29 cellular contexts compared by ENCODE assay signal in genomic region chr7:51647486-51647885, GRCh38.
A peak's percentile ranks its signal among the peaks of the same experiment; 100 is the strongest.
DNase-seq lines count a peak whose midpoint lies in the region; FAIRE-seq and TF ChIP-seq lines count a peak whose summit lies in the region.
"Had no signal": no experiment of that assay in that cellular context is flagged by ENCODE, and none has a peak within 500 bp of the region (broad histone marks: within the 10 kb centered on the region; RNA-seq: fewer than 3 reads in every experiment).

No MANE protein-coding gene starts in this region.

- H3K27ac ChIP-seq in HEK293 (ENCODE audit: extremely low read depth, low read depth, low read length): no peak overlapping the region; the same call in 1 of the 2 replicates
- H3K27ac ChIP-seq in astrocyte (ENCODE audit: low read depth, low read length): peak overlapping the region; percentile 8
- H3K27ac ChIP-seq in smooth muscle cell (ENCODE audit: low read depth): peak overlapping the region; percentile 82
- H3K27ac ChIP-seq: BLaER1, lower lobe of right lung, pancreas, uterus had no signal

- H3K36me3 Mint-ChIP-seq in astrocyte (ENCODE audit: low read depth, unreplicated experiment): no peaks in the 10 kb centered on the region
- H3K36me3 Mint-ChIP-seq: activated naive CD4-positive, alpha-beta T cell treated with anti-CD3 and anti-CD28 coated beads, Interleukin-2, amount 50 U/mL, for 24 hours; natural killer cell treated with Interleukin-12 subunit alpha and Interleukin-12 subunit beta and Interleukin-15 and Interleukin-18, amount 100 ng/mL, for 72 hours had no signal

- H3K9me3 ChIP-seq in HEK293 (ENCODE audit: control insufficient read depth, insufficient read depth, low read depth, low read length): no peaks in the 10 kb centered on the region
- no peaks in the 10 kb centered on the region for H3K9me3 ChIP-seq in astrocyte (ENCODE audit: insufficient read depth, low read depth, low read length)
- no peaks in the 10 kb centered on the region for H3K9me3 ChIP-seq in smooth muscle cell (replicated peaks; ENCODE audit: low read depth)
- H3K9me3 ChIP-seq: BLaER1, lower lobe of right lung, mucosa of descending colon, pancreas, uterus had no signal

- H3K4me3 Mint-ChIP-seq in astrocyte (ENCODE audit: unreplicated experiment): no peak overlapping the region
- H3K4me3 Mint-ChIP-seq: activated naive CD4-positive, alpha-beta T cell treated with anti-CD3 and anti-CD28 coated beads, Interleukin-2, amount 50 U/mL, for 24 hours; effector memory CD8-positive, alpha-beta T cell; natural killer cell treated with Interleukin-12 subunit alpha and Interleukin-12 subunit beta and Interleukin-15 and Interleukin-18, amount 100 ng/mL, for 72 hours had no signal

- no peaks in the 10 kb centered on the region for H3K27me3 ChIP-seq in astrocyte (ENCODE audit: insufficient read depth, low read length)
- H3K27me3 ChIP-seq in smooth muscle cell (ENCODE audit: low read depth): no peaks in the 10 kb centered on the region
- H3K27me3 ChIP-seq: BLaER1, pancreas, uterus had no signal

- H3K79me2 ChIP-seq in astrocyte (ENCODE audit: insufficient read depth, low read length) (no peaks in the 10 kb centered on the region), smooth muscle cell (ENCODE audit: low read depth) (no peaks in the 10 kb centered on the region)

- H3K4me2 ChIP-seq in astrocyte (ENCODE audit: low read length) (peak overlapping the region; percentile 78), smooth muscle cell (peak overlapping the region; percentile 53)
- H3K4me2 ChIP-seq: BLaER1 had no signal

- CTCF ChIA-PET in HEK293 (lab: Yijun Ruan, JAX): interaction anchor here (1.4 kb wide), 1 partner anchor 9 kb away, joined by 5 read pairs; no protein-coding TSS in a partner anchor

- peaks cover 9% of the 10 kb centered on the region for H3K9me3 Mint-ChIP-seq in astrocyte (ENCODE audit: unreplicated experiment)
- H3K9me3 Mint-ChIP-seq: activated naive CD4-positive, alpha-beta T cell treated with anti-CD3 and anti-CD28 coated beads, Interleukin-2, amount 50 U/mL, for 24 hours had no signal

- WGBS in smooth muscle cell (ENCODE audit: low lambda C conversion rate): 49% methylated on average over 5 of the region's 5 CpGs

- H3K4me1 ChIP-seq in HEK293 (ENCODE audit: control insufficient read depth, insufficient read depth, low read length) (peaks cover 15% of the 10 kb centered on the region), astrocyte (ENCODE audit: insufficient read depth, low read length) (peaks cover 19% of the 10 kb centered on the region), smooth muscle cell (ENCODE audit: low read depth) (no peaks in the 10 kb centered on the region)
- H3K4me1 ChIP-seq: BLaER1, lower lobe of right lung, pancreas, uterus had no signal

- peak overlapping the region; percentile 34 for H3K9ac ChIP-seq in astrocyte (ENCODE audit: low read length)
- H3K9ac ChIP-seq in smooth muscle cell (ENCODE audit: low read depth): peak overlapping the region; percentile 19
- H3K9ac ChIP-seq: BLaER1 had no signal

- no peak for FAIRE-seq in astrocyte (lab: Jason Lieb, UNC)
- FAIRE-seq: GM12891, H54, pancreas, small intestine had no signal

- no peak for DNase-seq in astrocyte (ENCODE audit: low read depth)
- peak; percentile 53 for DNase-seq in islet precursor cell
- no peak for DNase-seq in smooth muscle cell (lab: John Stamatoyannopoulos, UW; ENCODE audit: unreplicated experiment)
- DNase-seq in midbrain (lab: John Stamatoyannopoulos, UW): no peak
- no peak for DNase-seq in HK-2 (ENCODE audit: unreplicated experiment)
- DNase-seq in HPDE6-E6E7 (ENCODE audit: extremely low spot score): no peak
- DNase-seq: activated CD4-positive, alpha-beta T cell treated with anti-CD3 and anti-CD28 coated beads for 4 hours; activated CD8-positive, alpha-beta memory T cell treated with anti-CD3 and anti-CD28 coated beads for 24 hours; activated T-cell treated with anti-CD3 and anti-CD28 coated beads for 4 hours; cortex of kidney; effector memory CD8-positive, alpha-beta T cell; erythroblast; KG1; lower lobe of right lung; NCI-H1105; NCI-H1930; SHP77 treated with DMSO at 0.1 percent for 48 hours; stimulated activated naive CD8-positive, alpha-beta T cell treated with anti-CD3 and anti-CD28 coated beads, Interleukin-15, Interleukin-2, amounts not matched to agents 100 U/mL and 50 U/mL, for 24 hours; uterus had no signal

- no peaks in the 10 kb centered on the region for H3K27me3 Mint-ChIP-seq in astrocyte (ENCODE audit: low read depth, unreplicated experiment)
- H3K27me3 Mint-ChIP-seq: activated naive CD4-positive, alpha-beta T cell treated with anti-CD3 and anti-CD28 coated beads, Interleukin-2, amount 50 U/mL, for 24 hours; effector memory CD8-positive, alpha-beta T cell; natural killer cell treated with Interleukin-12 subunit alpha and Interleukin-12 subunit beta and Interleukin-15 and Interleukin-18, amount 100 ng/mL, for 72 hours had no signal

- H3K36me3 ChIP-seq in HEK293 (ENCODE audit: control insufficient read depth in 2 of 2, insufficient read depth in 1 of 2, low read length in 2 of 2): no peaks in the 10 kb centered on the region
- no peaks in the 10 kb centered on the region for H3K36me3 ChIP-seq in astrocyte (ENCODE audit: insufficient read depth, low read length)
- H3K36me3 ChIP-seq in smooth muscle cell (ENCODE audit: low read depth): no peaks in the 10 kb centered on the region
- H3K36me3 ChIP-seq: BLaER1, lower lobe of right lung, pancreas, uterus had no signal

- H2AFZ ChIP-seq in astrocyte (ENCODE audit: low read depth, low read length) (no peak overlapping the region), smooth muscle cell (ENCODE audit: low read depth) (no peak overlapping the region)

- H3F3A ChIP-seq in smooth muscle cell (ENCODE audit: low read depth): peaks cover 12% of the 10 kb centered on the region

- no peak overlapping the region for H3K27ac Mint-ChIP-seq in astrocyte (ENCODE audit: unreplicated experiment)
- H3K27ac Mint-ChIP-seq: activated naive CD4-positive, alpha-beta T cell treated with anti-CD3 and anti-CD28 coated beads, Interleukin-2, amount 50 U/mL, for 24 hours; activated T-helper 2 cell treated with anti-CD3 and anti-CD28 coated beads, Interferon-gamma antibody, Interleukin-2, Interleukin-4, amounts not matched to agents 10 μg/mL and 5 μg/mL and 100 μg/mL, durations not matched to agents 14 hours and 24 hours and 36 hours; effector memory CD8-positive, alpha-beta T cell; natural killer cell treated with Interleukin-12 subunit alpha and Interleukin-12 subunit beta and Interleukin-15 and Interleukin-18, amount 100 ng/mL, for 72 hours had no signal

- POLR2A ChIA-PET in HEK293 (lab: Yijun Ruan, JAX): no interaction called here

- H4K20me1 ChIP-seq in astrocyte (ENCODE audit: insufficient read depth, low read length): no peaks in the 10 kb centered on the region
- H4K20me1 ChIP-seq in smooth muscle cell (ENCODE audit: low read depth): no peaks in the 10 kb centered on the region
- H4K20me1 ChIP-seq: BLaER1 had no signal

- TF ChIP-seq CTCF in HEK293 (tag by site-specific recombination; IDR thresholded peaks at IDR 0.05) (no peak), astrocyte (IDR thresholded peaks at IDR 0.05; ENCODE audit: insufficient read depth, low read depth, low read length) (no peak), smooth muscle cell (IDR thresholded peaks at IDR 0.05; ENCODE audit: borderline replicate concordance, insufficient read depth, poor library complexity, severe bottlenecking) (no peak)

- H3K4me1 Mint-ChIP-seq in astrocyte (ENCODE audit: low read depth, unreplicated experiment): peaks cover 9% of the 10 kb centered on the region
- H3K4me1 Mint-ChIP-seq: activated naive CD4-positive, alpha-beta T cell treated with anti-CD3 and anti-CD28 coated beads, Interleukin-2, amount 50 U/mL, for 24 hours had no signal

- H3K4me3 ChIP-seq in HEK293 (ENCODE audit: low read depth, low read length): no peak overlapping the region
- peak overlapping the region; percentile 32 for H3K4me3 ChIP-seq in astrocyte (ENCODE audit: insufficient read depth, low read depth, low read length)
- H3K4me3 ChIP-seq in smooth muscle cell: no peak overlapping the region
- H3K4me3 ChIP-seq: BLaER1, lower lobe of right lung, mucosa of descending colon, pancreas, uterus had no signal

TF ChIP-seq in HEK293, 187 proteins besides CTCF, POLR2A, EP300 and RAD21:
- TF ChIP-seq EGR2 (tag by site-specific recombination; IDR thresholded peaks at IDR 0.05; ENCODE audit: low read depth) (peak; percentile 38; the same call in 1 of the 2 replicates), GLIS1 (tag by site-specific recombination; IDR thresholded peaks at IDR 0.05) (peak; percentile 53), ZNF513 (tag by site-specific recombination; IDR thresholded peaks at IDR 0.05) (0 out of 2 replicates have a peak, but pooled peaks have one; percentile 33), ZFHX2 (tag by site-specific recombination; conservative IDR thresholded peaks at IDR 0.05) (peak; percentile 83), GLIS2 (tag by site-specific recombination; IDR thresholded peaks at IDR 0.05) (no peak), ZNF629 (tag by site-specific recombination; IDR thresholded peaks at IDR 0.05) (no peak)
